8 cellular contexts compared by ENCODE assay signal in the genomic region with DNA sequence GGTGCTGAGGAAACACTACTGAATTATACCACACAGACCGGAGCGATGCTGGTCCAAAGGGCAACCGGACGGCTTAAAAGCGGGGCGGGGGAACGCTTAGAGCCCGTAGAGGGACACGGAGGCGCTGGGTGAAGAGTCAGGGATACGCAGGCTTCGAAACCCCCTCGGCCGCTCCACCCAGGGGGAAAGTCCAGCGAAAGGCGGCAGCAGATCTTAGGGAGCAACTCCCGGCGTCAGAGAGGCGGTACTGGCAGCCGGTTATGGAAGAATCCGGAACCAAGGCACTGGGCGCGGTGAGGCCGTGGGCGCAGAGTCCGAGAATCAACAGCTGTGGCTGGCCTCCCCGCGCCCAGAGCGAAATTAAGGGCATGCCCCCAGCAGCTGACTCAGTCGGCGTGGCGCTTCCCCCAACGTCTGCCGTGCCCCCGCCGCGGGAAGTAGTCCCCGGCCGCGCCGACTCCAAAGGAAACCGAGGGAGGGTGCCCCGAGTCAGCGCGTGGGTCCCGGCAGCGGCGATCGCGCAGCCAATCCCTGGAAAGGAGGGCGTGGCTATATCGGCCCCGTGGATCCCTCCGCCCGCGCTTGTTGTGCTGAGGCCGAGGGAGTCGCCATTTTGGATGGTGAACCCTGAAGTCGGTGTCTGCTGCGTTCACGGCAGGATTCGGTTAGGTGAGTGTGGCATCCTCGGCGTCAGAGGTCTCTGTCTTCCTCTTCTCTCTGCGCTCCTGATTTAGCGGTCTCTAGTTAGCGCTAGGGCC. TPM values are rescaled to one million over a fixed set of nuclear protein-coding genes. Genes with fewer than 3 reads are reported as not detected.
DNase-seq lines count a peak whose midpoint lies in the region; ATAC-seq and TF ChIP-seq lines count a peak whose summit lies in the region.

A gene (plus strand): TSS at position 611 of the 758 bp plus-strand sequence. CDS start 20,110 bp downstream, outside the sequence.

- H3K4me1 ChIP-seq in NT2/D1 (ENCODE audit: insufficient read depth, insufficient read length) (peaks cover 2% of the 10 kb centered on the region), endodermal cell (ENCODE audit: control insufficient read depth, insufficient read depth, low read length) (no peaks in the 10 kb centered on the region), mesodermal cell (ENCODE audit: control insufficient read depth, insufficient read depth, low read length, poor library complexity, severe bottlenecking) (peaks cover 3% of the 10 kb centered on the region)

- H3K27ac Mint-ChIP-seq in endodermal cell, result peak within 1 kb of the TSS; percentile 99

- H3K27ac ChIP-seq in endodermal cell (ENCODE audit: low read depth, low read length) (peak within 1 kb of the TSS; percentile 94), mesodermal cell (ENCODE audit: low read depth, low read length, severe bottlenecking) (peak within 1 kb of the TSS; percentile 94)

- TF ChIP-seq CTCF in endodermal cell (conservative IDR thresholded peaks at IDR 0.05), result no peak

- no peaks in the 10 kb centered on the region for H3K9me3 Mint-ChIP-seq in endodermal cell

- H3K27me3 Mint-ChIP-seq in endodermal cell (ENCODE audit: insufficient read depth), result no peaks in the 10 kb centered on the region

- peak within 1 kb of the TSS; percentile 99 for H3K4me3 Mint-ChIP-seq in endodermal cell

- H3K36me3 ChIP-seq in NT2/D1 (ENCODE audit: insufficient read depth, insufficient read length, low read length) (peaks cover 14% of the 10 kb centered on the region), endodermal cell (ENCODE audit: control insufficient read depth, insufficient read depth, low read length) (peaks cover 19% of the 10 kb centered on the region), mesodermal cell (ENCODE audit: control insufficient read depth, insufficient read depth, low read length) (peaks cover 27% of the 10 kb centered on the region)

- peak; percentile 78 for ATAC-seq in GM21360 (IDR thresholded peaks at IDR 0.05; ENCODE audit: unreplicated experiment)

- DNase-seq in COR-L47 (lab: John Stamatoyannopoulos, UW) (peak; percentile 98), HT1080 (ENCODE audit: low read depth) (peak; percentile 96), NT2/D1 (ENCODE audit: low read depth, low spot score) (peak; percentile 94), endodermal cell (peak; percentile 98)
- peak; percentile 97 for DNase-seq in activated CD8-positive, alpha-beta memory T cell treated with anti-CD3 and anti-CD28 coated beads, Interleukin-2, amount 50 U/mL, for 1 hour (ENCODE audit: extremely low read depth)
- peak; percentile 95 to 97 for DNase-seq in stimulated activated CD8-positive, alpha-beta memory T cell treated with anti-CD3 and anti-CD28 coated beads, Interleukin-15, amount 100 ng/mL, for 4 hours (ENCODE audit: low read depth in 2 of 2)

- peaks cover 5% of the 10 kb centered on the region for H3K4me1 Mint-ChIP-seq in endodermal cell

- peak within 1 kb of the TSS; percentile 98 for H3K9ac ChIP-seq in NT2/D1 (ENCODE audit: insufficient read length, low read depth)
- peak within 1 kb of the TSS; percentile 97 for H3K9ac ChIP-seq in endodermal cell (ENCODE audit: extremely low read depth, low read length, poor library complexity, severe bottlenecking)

- H3K27me3 ChIP-seq in NT2/D1 (ENCODE audit: insufficient read depth, insufficient read length) (no peaks in the 10 kb centered on the region), endodermal cell (ENCODE audit: control insufficient read depth, insufficient read depth, low read length, poor library complexity, severe bottlenecking) (no peaks in the 10 kb centered on the region)

- H3K36me3 Mint-ChIP-seq in endodermal cell (ENCODE audit: low read depth), result peaks cover 16% of the 10 kb centered on the region

- H3K4me3 ChIP-seq in NT2/D1 (ENCODE audit: insufficient read length, low read depth) (peak within 1 kb of the TSS; percentile 95), endodermal cell (ENCODE audit: low read length) (peak within 1 kb of the TSS; percentile 99), mesodermal cell (ENCODE audit: extremely low read depth, insufficient read depth, low read length, poor library complexity, severe bottlenecking) (peak within 1 kb of the TSS; percentile 100)

- H3K9me3 ChIP-seq in NT2/D1 (ENCODE audit: insufficient read depth, low read length), result no peaks in the 10 kb centered on the region
- H3K9me3 ChIP-seq in endodermal cell (ENCODE audit: control insufficient read depth, low read length), result no peaks in the 10 kb centered on the region
- H3K9me3 ChIP-seq in mesodermal cell (ENCODE audit: control insufficient read depth, low read length), result no peaks in the 10 kb centered on the region

- WGBS in endodermal cell (ENCODE audit: insufficient coverage in 1 of 2, insufficient read length in 1 of 2), 2 experiments, result 0% methylated on average over 13 to 67 of the region's 67 CpGs
- WGBS in mesodermal cell (ENCODE audit: insufficient coverage in 2 of 2), 2 experiments, result 0 to 1% methylated on average over 58 to 62 of the region's 67 CpGs

RNA-seq across cellular contexts. Expression of the gene that starts here (rescaled TPM):
- 107 and 116 TPM in 2 replicates for total RNA-seq in HT1080 (2014; rRNA removed; shearing (Covaris generic))
- polyA plus RNA-seq in HT1080 (2015; cell fraction: cytosol; rRNA removed), result 119 and 126 TPM in 2 replicates
- polyA plus RNA-seq in HT1080 (2015; cell fraction: nucleus; rRNA removed), result 256 and 285 TPM in 2 replicates
- total RNA-seq in endodermal cell, result 100 to 1,000 TPM; 259 to 319 TPM
- 272 TPM for polyA plus RNA-seq in endodermal cell (2013, experiment 1 of 2)
- 254 TPM for polyA plus RNA-seq in endodermal cell (2013, experiment 2 of 2)
- polyA plus RNA-seq in mesodermal cell (2013, experiment 1 of 2), result 274 TPM
- polyA plus RNA-seq in mesodermal cell (2013, experiment 2 of 2), result 263 TPM

Comparison
In these comparisons a context has a peak if more than half of its experiments do, and no peak if none do; other contexts are left out.
1. Peak in every context shown above with its lines: DNase-seq, ATAC-seq, H3K4me3 ChIP-seq and H3K27ac ChIP-seq.